Comparison of ENCODE assay signal across 28 cellular contexts in the genomic region with DNA sequence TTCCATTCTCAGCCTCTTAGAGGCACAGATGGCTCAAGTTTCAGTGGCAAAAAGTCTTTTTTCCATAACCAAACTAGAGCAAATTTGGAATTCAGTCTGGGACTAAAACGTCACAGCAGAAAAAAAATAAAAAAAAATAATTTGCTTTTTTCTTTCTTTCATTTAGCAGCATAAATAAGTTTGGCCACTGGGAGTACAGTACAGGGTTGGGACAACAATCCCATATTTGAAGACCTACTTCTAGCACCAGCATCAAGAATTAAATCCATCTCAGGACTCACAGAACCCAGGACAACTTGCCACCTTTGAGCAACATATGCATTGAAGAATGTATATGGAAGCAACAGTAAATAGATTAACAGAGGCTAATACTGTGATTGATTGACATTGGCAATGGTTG.
"Had no signal": no experiment of that assay in that cellular context is flagged by ENCODE, and none has a peak within 500 bp of the region (broad histone marks: within the 10 kb centered on the region; RNA-seq: fewer than 3 reads in every experiment).

No MANE protein-coding gene starts in this region.

- H3K4me3 Mint-ChIP-seq: naive thymus-derived CD4-positive, alpha-beta T cell; nephron; neural progenitor cell had no signal

- H3K9me3 Mint-ChIP-seq: naive thymus-derived CD4-positive, alpha-beta T cell; nephron; neural progenitor cell had no signal

- H3K27me3 ChIP-seq: colonic mucosa, esophagus squamous epithelium, gastrocnemius medialis, heart left ventricle, hepatocyte, left lung, neural progenitor cell, right lobe of liver, stomach, thyroid gland, upper lobe of left lung had no signal

- H3K9me3 ChIP-seq: colonic mucosa, esophagus squamous epithelium, gastrocnemius medialis, heart left ventricle, left lung, right lobe of liver, stomach, thyroid gland, upper lobe of left lung had no signal

- H3K36me3 ChIP-seq: colonic mucosa, neural progenitor cell had no signal

- DNase-seq: colonic mucosa; dermis blood vessel endothelial cell; effector memory CD4-positive, alpha-beta T cell; erythroblast; esophagus squamous epithelium; foreskin fibroblast; gastrocnemius medialis; heart left ventricle; kidney; left lung; mesenchymal stem cell; midbrain; naive thymus-derived CD4-positive, alpha-beta T cell; right lobe of liver; stimulated activated CD4-positive, alpha-beta T cell treated with anti-CD3 and anti-CD28 coated beads, Interleukin-12 subunit alpha, Interleukin-12 subunit beta, amount 100 ng/mL, for 4 hours; stimulated activated CD4-positive, alpha-beta T cell treated with anti-CD3 and anti-CD28 coated beads, Interleukin-1b, Interleukin-23, amount 100 ng/mL, for 48 hours; stimulated activated CD4-positive, alpha-beta T cell treated with anti-CD3 and anti-CD28 coated beads, Interleukin-4, amount 100 ng/mL, for 1 hour; stimulated activated CD8-positive, alpha-beta memory T cell treated with anti-CD3 and anti-CD28 coated beads, Interleukin-4, amount 100 ng/mL, for 48 hours; stimulated activated naive CD4-positive, alpha-beta T cell; stomach; thyroid gland; upper lobe of left lung had no signal

- H3K27ac Mint-ChIP-seq: nephron, neural progenitor cell, progenitor cell of endocrine pancreas had no signal

- H3K27ac ChIP-seq: colonic mucosa, esophagus squamous epithelium, gastrocnemius medialis, heart left ventricle, hepatocyte, left lung, neural progenitor cell, parathyroid adenoma, right lobe of liver, stomach, thyroid gland, upper lobe of left lung had no signal

- H3K4me1 ChIP-seq: colonic mucosa, left lung, neural progenitor cell, right lobe of liver had no signal

- H3K4me1 Mint-ChIP-seq: neural progenitor cell had no signal

- H3K4me3 ChIP-seq: colonic mucosa, esophagus squamous epithelium, gastrocnemius medialis, heart left ventricle, hepatocyte, left lung, neural progenitor cell, right lobe of liver, smooth muscle cell, stomach, thyroid gland, upper lobe of left lung had no signal

- H3K27me3 Mint-ChIP-seq: naive thymus-derived CD4-positive, alpha-beta T cell; progenitor cell of endocrine pancreas had no signal
